8 cellular contexts compared by ENCODE assay signal in the genomic region with DNA sequence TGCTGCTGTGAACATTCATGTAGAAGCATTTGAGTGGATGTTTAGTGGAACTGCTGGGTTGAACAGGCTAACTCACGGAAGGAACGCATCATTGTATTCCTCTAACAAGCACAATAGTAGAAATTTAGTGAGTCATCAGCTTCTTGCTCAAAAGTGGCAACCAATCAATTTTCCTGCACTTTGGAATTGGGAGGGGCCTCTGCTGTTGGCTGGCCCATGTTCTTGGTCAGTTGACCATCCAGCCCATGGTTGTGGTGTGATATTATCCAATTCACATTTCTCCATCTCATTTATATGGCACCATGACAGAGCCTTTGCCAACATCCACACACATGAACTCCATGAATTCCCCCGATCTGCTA.
DNase-seq lines count a peak whose midpoint lies in the region; ATAC-seq and TF ChIP-seq lines count a peak whose summit lies in the region.

No MANE protein-coding gene starts in this region.

- CTCF ChIA-PET in activated naive CD4-positive, alpha-beta T cell treated with anti-CD3 and anti-CD28 coated beads for 36 hours (lab: Charles Lee): interaction anchor here (0.5 to 2.1 kb wide), 2 partner anchors 107 to 218 kb away, joined by 3 to 8 read pairs; no protein-coding TSS in a partner anchor

- H3K27ac Mint-ChIP-seq in CD14-positive monocyte: peak overlapping the region in 6 of 7 donors; percentile 72 to 91 (median 85)
- peak overlapping the region; percentile 99 for H3K27ac Mint-ChIP-seq in activated naive CD4-positive, alpha-beta T cell treated with anti-CD3 and anti-CD28 coated beads for 36 hours
- no peak overlapping the region for H3K27ac Mint-ChIP-seq in progenitor cell of endocrine pancreas

- H3K36me3 Mint-ChIP-seq in CD14-positive monocyte: no peaks in the 10 kb centered on the region
- H3K36me3 Mint-ChIP-seq in activated naive CD4-positive, alpha-beta T cell treated with anti-CD3 and anti-CD28 coated beads for 36 hours (ENCODE audit: low read depth): peaks cover 4% of the 10 kb centered on the region
- no peaks in the 10 kb centered on the region for H3K36me3 Mint-ChIP-seq in progenitor cell of endocrine pancreas (ENCODE audit: insufficient read depth)

- H3K4me1 Mint-ChIP-seq in CD14-positive monocyte: peaks cover 33% of the 10 kb centered on the region
- H3K4me1 Mint-ChIP-seq in activated naive CD4-positive, alpha-beta T cell treated with anti-CD3 and anti-CD28 coated beads for 36 hours (ENCODE audit: low read depth): peaks cover 44% of the 10 kb centered on the region
- H3K4me1 Mint-ChIP-seq in progenitor cell of endocrine pancreas (ENCODE audit: low read depth): peaks cover 12% of the 10 kb centered on the region

- DNase-seq in CD14-positive monocyte (ENCODE audit: low spot score) (no peak), HK-2 (ENCODE audit: unreplicated experiment) (peak; percentile 26), lung microvascular endothelial cell (ENCODE audit: low read depth in 2 of 2) (peak; percentile 76 to 83), progenitor cell of endocrine pancreas (ENCODE audit: low spot score, unreplicated experiment) (no peak), SK-N-DZ (ENCODE audit: low spot score) (no peak), NCI-H446 treated with DMSO at 0.1 percent for 48 hours (lab: John Stamatoyannopoulos, UW) (no peak)
- peak; percentile 40 for DNase-seq in activated naive CD4-positive, alpha-beta T cell treated with anti-CD3 and anti-CD28 coated beads for 36 hours

- intact Hi-C loops in CD14-positive monocyte (cut with micrococcal nuclease): no loop called here
- intact Hi-C loops in activated naive CD4-positive, alpha-beta T cell treated with anti-CD3 and anti-CD28 coated beads for 36 hours (cut with micrococcal nuclease): loop anchor here (1.0 to 2.0 kb wide), 17 partner anchors 24 to 1531 kb away; partner anchors contain the start of genes PHLPP1, PIGN, RELCH and TNFRSF11A

- H3K9me3 Mint-ChIP-seq in CD14-positive monocyte (peaks cover 0 to 2% (median 0%) of the 10 kb centered on the region in 7 donors), progenitor cell of endocrine pancreas (ENCODE audit: low read depth) (peaks cover 3% of the 10 kb centered on the region)
- peaks cover 3% of the 10 kb centered on the region for H3K9me3 Mint-ChIP-seq in activated naive CD4-positive, alpha-beta T cell treated with anti-CD3 and anti-CD28 coated beads for 36 hours

- ATAC-seq in HG02852 (IDR thresholded peaks at IDR 0.05; ENCODE audit: unreplicated experiment): no peak

- TF ChIP-seq CTCF in CD14-positive monocyte (IDR thresholded peaks at IDR 0.05): no peak
- no peak for TF ChIP-seq CTCF in progenitor cell of endocrine pancreas (IDR thresholded peaks at IDR 0.05; ENCODE audit: unreplicated experiment)

- H3K27me3 Mint-ChIP-seq in CD14-positive monocyte (ENCODE audit: low read depth in 3 of 3): peaks cover 1 to 5% (median 3%) of the 10 kb centered on the region in 3 donors
- H3K27me3 Mint-ChIP-seq in activated naive CD4-positive, alpha-beta T cell treated with anti-CD3 and anti-CD28 coated beads for 36 hours (ENCODE audit: low read depth): no peaks in the 10 kb centered on the region
- peaks cover 6% of the 10 kb centered on the region for H3K27me3 Mint-ChIP-seq in progenitor cell of endocrine pancreas

- H3K4me3 Mint-ChIP-seq in CD14-positive monocyte: peak overlapping the region; percentile 66 to 87
- peak overlapping the region; percentile 66 for H3K4me3 Mint-ChIP-seq in activated naive CD4-positive, alpha-beta T cell treated with anti-CD3 and anti-CD28 coated beads for 36 hours
- no peak overlapping the region for H3K4me3 Mint-ChIP-seq in progenitor cell of endocrine pancreas (ENCODE audit: low read depth)

Comparison
In these comparisons a context has a peak if more than half of its experiments do, and no peak if none do; other contexts are left out.
1. DNase-seq: peak in HK-2 (single experiment), activated naive CD4-positive, alpha-beta T cell treated with anti-CD3 and anti-CD28 coated beads for 36 hours (single experiment) and lung microvascular endothelial cell (2 of 2); none in CD14-positive monocyte (single experiment), progenitor cell of endocrine pancreas (single experiment), SK-N-DZ (single experiment) and NCI-H446 treated with DMSO at 0.1 percent for 48 hours (single experiment).